Comparison of ENCODE assay signal across 20 cellular contexts in genomic region chr2:84640386-84640785, GRCh38.
A peak's percentile ranks its signal among the peaks of the same experiment; 100 is the strongest.
DNase-seq lines count a peak whose midpoint lies in the region; ATAC-seq, FAIRE-seq and TF ChIP-seq lines count a peak whose summit lies in the region.
"Had no signal": no experiment of that assay in that cellular context is flagged by ENCODE, and none has a peak within 500 bp of the region (broad histone marks: within the 10 kb centered on the region; RNA-seq: fewer than 3 reads in every experiment).

No MANE protein-coding gene starts in this region.

- no peaks in the 10 kb centered on the region for H3K36me3 ChIP-seq in neural cell (ENCODE audit: insufficient read depth, low read length)
- no peaks in the 10 kb centered on the region for H3K36me3 ChIP-seq in tibial artery
- H3K36me3 ChIP-seq: BE2C, HAP-1 had no signal

- TF ChIP-seq EP300 in neural cell (conservative IDR thresholded peaks at IDR 0.05; ENCODE audit: poor library complexity, severe bottlenecking): peak; percentile 60

- intact Hi-C loops in tibial artery (cut with DNase I; ENCODE audit: low total_unique reads): no loop called here

- H3K27me3 ChIP-seq in neural cell (ENCODE audit: insufficient read depth, low read depth, low read length) (no peaks in the 10 kb centered on the region), tibial artery (no peaks in the 10 kb centered on the region)
- H3K27me3 ChIP-seq: BE2C had no signal

- in situ Hi-C loops in G401 (cut with HindIII; ENCODE audit: low sequenced_read_pairs): no loop called here

- H3K9me3 ChIP-seq in neural cell (ENCODE audit: low read length): no peaks in the 10 kb centered on the region
- H3K9me3 ChIP-seq in tibial artery: no peaks in the 10 kb centered on the region
- H3K9me3 ChIP-seq: BE2C, HAP-1 had no signal

- no peaks in the 10 kb centered on the region for H4K20me1 ChIP-seq in neural cell (ENCODE audit: insufficient read depth)

- DNase-seq in G401 (ENCODE audit: low spot score): peak; percentile 13
- peak; percentile 5 for DNase-seq in cerebellar cortex (ENCODE audit: low spot score)
- DNase-seq in kidney glomerular epithelial cell (lab: John Stamatoyannopoulos, UW): peak; percentile 83
- no peak for DNase-seq in GM19239 (ENCODE audit: insufficient read length, low spot score)
- DNase-seq in tibial artery: no peak
- DNase-seq: BE2C; CD4-positive, alpha-beta memory T cell; GOT3; HFFc6 had no signal

- H3K79me2 ChIP-seq in neural cell (replicated peaks; ENCODE audit: insufficient read depth, low read length): no peaks in the 10 kb centered on the region

- TF ChIP-seq CTCF in neural cell (IDR thresholded peaks at IDR 0.05; ENCODE audit: poor library complexity, severe bottlenecking) (no peak), tibial artery (IDR thresholded peaks at IDR 0.05) (no peak)

- no peak overlapping the region for H3K27ac ChIP-seq in neural cell (ENCODE audit: low read length)
- no peak overlapping the region for H3K27ac ChIP-seq in tibial artery
- H3K27ac ChIP-seq: C4-2B, HL-60 had no signal

- ATAC-seq in GM19467 (IDR thresholded peaks at IDR 0.05; ENCODE audit: unreplicated experiment): no peak
- ATAC-seq in HG02759 (IDR thresholded peaks at IDR 0.05; ENCODE audit: unreplicated experiment): no peak
- ATAC-seq: GM12878, K562 had no signal

- FAIRE-seq in GM19239 (lab: Jason Lieb, UNC): no peak
- FAIRE-seq: A204.1, D721Med, GM12878, GM18507, K562 had no signal

- H3K9me2 ChIP-seq in neural cell (ENCODE audit: insufficient read depth, low read length): no peaks in the 10 kb centered on the region

- H3K4me3 ChIP-seq in neural cell (ENCODE audit: low read length) (no peak overlapping the region), tibial artery (no peak overlapping the region)
- H3K4me3 ChIP-seq: GM12878, HAP-1, K562 had no signal

- H2AFZ ChIP-seq in neural cell (ENCODE audit: low read depth, low read length): no peak overlapping the region

- no peaks in the 10 kb centered on the region for H3F3A ChIP-seq in neural cell (ENCODE audit: insufficient read depth, low read length, poor library complexity, severe bottlenecking)

- no peak for TF ChIP-seq RAD21 in neural cell (conservative IDR thresholded peaks at IDR 0.05)

- H3K4me2 ChIP-seq in neural cell (ENCODE audit: low read length): no peak overlapping the region

- H3K9ac ChIP-seq in neural cell (ENCODE audit: low read length): no peak overlapping the region

- no peaks in the 10 kb centered on the region for H3K4me1 ChIP-seq in tibial artery
- H3K4me1 ChIP-seq: BE2C, HAP-1 had no signal

TF ChIP-seq in neural cell, 6 proteins besides CTCF, POLR2A, EP300 and RAD21:
- TF ChIP-seq SMC3 (conservative IDR thresholded peaks at IDR 0.05; ENCODE audit: poor library complexity) (no peak), EZH2 (IDR thresholded peaks at IDR 0.05; ENCODE audit: borderline replicate concordance, insufficient read depth, low read length, poor library complexity, severe bottlenecking) (no peak), REST (IDR thresholded peaks at IDR 0.05; ENCODE audit: borderline replicate concordance) (no peak), POLR2AphosphoS5 (IDR thresholded peaks at IDR 0.05) (no peak)
TF ChIP-seq in neural cell: peak in this region for 0.

Comparison
In these comparisons a context has a peak if more than half of its experiments do, and no peak if none do; other contexts are left out.
1. DNase-seq: peak in G401 (single experiment), cerebellar cortex (single experiment) and kidney glomerular epithelial cell (single experiment); none in GM19239 (single experiment) and tibial artery (0 of 2).